ENCODE assay signal across 8 cellular contexts in the genomic region with DNA sequence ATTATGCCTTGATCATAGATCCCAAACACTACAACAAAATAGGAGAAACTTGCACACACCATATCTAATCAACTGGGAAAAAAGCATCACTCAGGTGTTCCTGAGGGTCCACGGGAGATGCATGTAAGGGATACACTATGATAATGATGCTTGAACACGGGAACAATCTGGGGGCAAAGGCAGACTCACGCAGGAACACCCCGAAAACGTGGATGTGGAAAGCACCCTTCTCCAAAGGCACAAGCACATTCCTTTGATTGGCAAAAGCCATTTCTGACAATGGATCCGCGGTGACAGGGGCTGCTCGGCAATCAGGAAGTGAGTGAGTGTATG. TPM values are rescaled to one million over a fixed set of nuclear protein-coding genes. Genes with fewer than 3 reads are reported as not detected.
A peak's percentile ranks its signal among the peaks of the same experiment; 100 is the strongest.
DNase-seq lines count a peak whose midpoint lies in the region; ATAC-seq and TF ChIP-seq lines count a peak whose summit lies in the region.

No MANE protein-coding gene starts in this region.

- peak overlapping the region; percentile 84 for H2AFZ ChIP-seq in PC-9

- peak overlapping the region; percentile 98 for H3K4me2 ChIP-seq in PC-9

- no peaks in the 10 kb centered on the region for H3K9me2 ChIP-seq in PC-9 (ENCODE audit: insufficient read depth)

- POLR2A ChIA-PET in PC-9 (lab: Charles Lee; ENCODE audit: unreplicated experiment), result no interaction called here

- H3K9me3 ChIP-seq in PC-9 (ENCODE audit: insufficient read depth, low read depth) (no peaks in the 10 kb centered on the region), endocrine pancreas (ENCODE audit: control insufficient read depth, low read length) (no peaks in the 10 kb centered on the region)

- no peak for ATAC-seq in GM19035 (IDR thresholded peaks at IDR 0.05; ENCODE audit: unreplicated experiment)
- no peak for ATAC-seq in HG02938 (IDR thresholded peaks at IDR 0.05; ENCODE audit: unreplicated experiment)

- peak overlapping the region; percentile 89 for H3K9ac ChIP-seq in endocrine pancreas (ENCODE audit: control insufficient read depth, insufficient read depth, low read length)

- intact Hi-C loops in PC-9 (cut with micrococcal nuclease; ENCODE audit: unreplicated experiment), result no loop called here

- peaks cover 42% of the 10 kb centered on the region for H4K20me1 ChIP-seq in PC-9 (ENCODE audit: insufficient read depth)

- peaks cover 58% of the 10 kb centered on the region for H3K79me2 ChIP-seq in PC-9 (ENCODE audit: low read depth)

- peaks cover 34% of the 10 kb centered on the region for H3K4me1 ChIP-seq in PC-9 (replicated peaks; ENCODE audit: insufficient read depth)
- H3K4me1 ChIP-seq in endocrine pancreas (ENCODE audit: control insufficient read depth, insufficient read depth, low read length), result peaks cover 26% of the 10 kb centered on the region

- H3K27me3 ChIP-seq in PC-9 (ENCODE audit: insufficient read depth, low read depth), result no peaks in the 10 kb centered on the region
- H3K27me3 ChIP-seq in endocrine pancreas (ENCODE audit: control insufficient read depth, insufficient read depth, low read length), result no peaks in the 10 kb centered on the region

- DNase-seq in DMS153 treated with DMSO at 0.1 percent for 48 hours (lab: John Stamatoyannopoulos, UW; ENCODE audit: unreplicated experiment) (peak; percentile 6), DMS153 (lab: John Stamatoyannopoulos, UW) (no peak), PC-9 (peak; percentile 20 to 69), occipital lobe (lab: John Stamatoyannopoulos, UW) (peak; percentile 28), DMS79 treated with DMSO at 0.1 percent for 48 hours (lab: John Stamatoyannopoulos, UW) (no peak)

- CTCF ChIA-PET in PC-9 (lab: Charles Lee), result no interaction called here

- H3K36me3 ChIP-seq in PC-9 (ENCODE audit: low read depth), result no peaks in the 10 kb centered on the region
- no peaks in the 10 kb centered on the region for H3K36me3 ChIP-seq in endocrine pancreas (ENCODE audit: control insufficient read depth, insufficient read depth, low read length)

- BruUV-seq in PC-9 (replicated peaks; lab: Mats Ljungman, UMichigan), result no TSS peak

- H3F3A ChIP-seq in PC-9 (ENCODE audit: insufficient read depth, low read depth), result peaks cover 8% of the 10 kb centered on the region; the same call in 1 of the 2 replicates

- H3K4me3 ChIP-seq in PC-9 (peak overlapping the region; percentile 84), endocrine pancreas (ENCODE audit: control insufficient read depth, insufficient read depth, low read length) (peak overlapping the region; percentile 87)

- TF ChIP-seq CTCF in PC-9 (conservative IDR thresholded peaks at IDR 0.05), result no peak

- H3K27ac ChIP-seq in PC-9, result peak overlapping the region; percentile 16; the same call in 1 of the 2 replicates

RNA-seq across cellular contexts. Expression of a gene that starts 1.3 kb away (rescaled TPM):
- total RNA-seq in PC-9 (2021) (44.8 and 49.8 TPM in 2 replicates), occipital lobe (35.4 TPM)

RNA-seq across cellular contexts. Expression of a gene that starts 53.9 kb away (rescaled TPM):
- total RNA-seq in PC-9 (2021) (197 and 244 TPM in 2 replicates), occipital lobe (42.0 TPM)

Comparison
In these comparisons a context has a peak if more than half of its experiments do, and no peak if none do; other contexts are left out.
1. DNase-seq: peak in DMS153 treated with DMSO at 0.1 percent for 48 hours (single experiment), PC-9 (2 of 2) and occipital lobe (single experiment); none in DMS153 (single experiment) and DMS79 treated with DMSO at 0.1 percent for 48 hours (single experiment).